9 cellular contexts compared by ENCODE assay signal in the genomic region with DNA sequence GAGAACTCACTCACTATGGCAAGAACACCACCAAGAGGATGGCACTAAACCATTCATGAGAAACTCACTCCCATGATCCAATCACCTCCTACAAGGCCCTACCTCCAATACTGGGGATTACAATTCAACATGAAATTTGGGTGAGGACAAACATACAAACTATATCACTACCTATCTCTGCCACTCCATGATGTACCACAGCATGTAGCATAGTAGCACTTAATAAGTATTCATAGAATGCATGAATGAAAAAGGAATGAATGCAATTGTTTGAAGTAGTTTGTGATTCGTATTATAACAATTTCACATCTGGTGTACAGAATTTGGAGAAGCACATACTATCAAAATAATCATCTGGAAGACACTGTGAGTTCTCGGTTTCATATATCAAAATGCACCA. TPM values are rescaled to one million over a fixed set of nuclear protein-coding genes. Genes with fewer than 3 reads are reported as not detected.
"Had no signal": no experiment of that assay in that cellular context is flagged by ENCODE, and none has a peak within 500 bp of the region (broad histone marks: within the 10 kb centered on the region; RNA-seq: fewer than 3 reads in every experiment).

No MANE protein-coding gene starts in this region.

- H2AFZ ChIP-seq: GM23248 had no signal

- H3K4me1 ChIP-seq: HAP-1 had no signal

- H3K27ac Mint-ChIP-seq: H9, HFFc6 had no signal

- H3K4me3 ChIP-seq: GM23248, HAP-1 had no signal

- H3K27ac ChIP-seq: GM23248 had no signal

- H3K4me1 Mint-ChIP-seq: H9 had no signal

- H3K9ac ChIP-seq: GM23248 had no signal

- DNase-seq: GM23248, GOT3, H7, H9, HCEC 1CT, HFFc6 had no signal

- H3K9me3 ChIP-seq: HAP-1 had no signal

- H3K36me3 ChIP-seq: HAP-1 had no signal

- ATAC-seq: HCT116 had no signal

- H3K4me3 Mint-ChIP-seq: H9, HFFc6 had no signal

- FAIRE-seq: H54 had no signal

RNA-seq across cellular contexts. Expression of a gene that starts 27.9 kb away (rescaled TPM):
- total RNA-seq: GM23248, HFFc6 had no signal
- polyA plus RNA-seq: GM23248 had no signal
